ENCODE assay signal across 9 cellular contexts in the genomic region with DNA sequence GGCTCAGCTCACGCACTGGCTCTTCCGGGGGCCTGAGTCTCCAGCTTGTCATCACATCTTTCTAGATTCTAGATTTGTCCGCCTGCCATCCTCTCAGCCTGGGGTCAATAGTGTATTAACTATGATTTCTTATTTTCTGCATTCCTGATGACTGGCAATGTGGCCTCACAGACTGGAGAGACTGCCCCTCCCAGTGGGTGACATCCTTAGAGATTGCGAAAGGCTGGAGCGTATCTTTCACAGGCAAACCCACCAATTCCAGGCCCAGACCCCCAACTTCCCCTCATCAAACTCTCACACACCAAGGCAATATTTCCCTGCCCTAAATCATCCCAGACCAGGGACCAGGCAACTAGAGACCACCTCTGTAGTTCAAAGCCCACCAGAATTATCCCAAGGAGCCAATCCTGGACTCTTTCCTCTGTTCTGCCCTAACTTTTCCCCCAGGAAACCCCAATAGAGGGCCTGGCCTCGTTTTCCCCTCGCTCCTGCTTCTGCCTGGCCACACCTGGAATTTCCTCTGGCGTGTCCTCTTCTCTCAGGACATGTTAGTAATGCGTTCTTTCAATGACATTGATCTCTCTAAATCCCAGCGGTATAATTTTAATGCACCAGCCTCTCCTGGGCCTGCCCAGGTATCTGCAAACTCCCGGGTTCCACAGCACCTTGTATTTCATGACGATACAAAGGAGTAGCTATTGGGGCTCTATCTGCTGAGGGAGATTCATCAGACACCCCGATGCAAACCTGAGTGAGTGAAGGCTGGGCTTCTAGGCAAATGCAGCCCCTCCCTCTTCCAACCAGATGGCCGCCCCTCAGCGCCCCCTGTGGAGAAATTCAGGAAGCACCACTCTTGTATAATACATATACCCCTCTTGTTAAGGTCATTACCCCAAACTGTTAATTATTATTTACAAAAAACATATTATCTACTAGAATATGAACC. TPM values are rescaled to one million over a fixed set of nuclear protein-coding genes. Genes with fewer than 3 reads are reported as not detected.
A peak's percentile ranks its signal among the peaks of the same experiment; 100 is the strongest.
DNase-seq lines count a peak whose midpoint lies in the region; ATAC-seq, FAIRE-seq and TF ChIP-seq lines count a peak whose summit lies in the region.
"Had no signal": no experiment of that assay in that cellular context is flagged by ENCODE, and none has a peak within 500 bp of the region (broad histone marks: within the 10 kb centered on the region; RNA-seq: fewer than 3 reads in every experiment).

No MANE protein-coding gene starts in this region.

- peak; percentile 74 for TF ChIP-seq CTCF in mesothelial cell of epicardium (IDR thresholded peaks at IDR 0.05; ENCODE audit: unreplicated experiment)

- H3K27ac Mint-ChIP-seq in activated naive CD8-positive, alpha-beta T cell treated with anti-CD3 and anti-CD28 coated beads for 36 hours = no peak overlapping the region
- no peak overlapping the region for H3K27ac Mint-ChIP-seq in mesothelial cell of epicardium
- H3K27ac Mint-ChIP-seq: activated naive CD8-positive, alpha-beta T cell had no signal

- no peak overlapping the region for H3K4me3 Mint-ChIP-seq in activated naive CD8-positive, alpha-beta T cell treated with anti-CD3 and anti-CD28 coated beads for 36 hours
- no peak overlapping the region for H3K4me3 Mint-ChIP-seq in mesothelial cell of epicardium
- H3K4me3 Mint-ChIP-seq: activated naive CD8-positive, alpha-beta T cell had no signal

- peaks cover 36% of the 10 kb centered on the region for H3K27me3 Mint-ChIP-seq in activated naive CD8-positive, alpha-beta T cell treated with anti-CD3 and anti-CD28 coated beads for 36 hours
- peaks cover 44% of the 10 kb centered on the region for H3K27me3 Mint-ChIP-seq in mesothelial cell of epicardium (ENCODE audit: low read depth)

- no peak for FAIRE-seq in HTR-8/SVneo (lab: Jason Lieb, UNC)

- ATAC-seq in GM18520 (IDR thresholded peaks at IDR 0.05; ENCODE audit: unreplicated experiment) (no peak), HG02610 (IDR thresholded peaks at IDR 0.05; ENCODE audit: unreplicated experiment) (no peak)

- peak; percentile 27 to 47 for DNase-seq in NCI-H187 (lab: John Stamatoyannopoulos, UW)
- no peak for DNase-seq in NCI-H187 treated with DMSO at 0.1 percent for 48 hours (lab: John Stamatoyannopoulos, UW)
- DNase-seq in HTR-8/SVneo (ENCODE audit: insufficient read length, low spot score) = peak; percentile 38
- peak; percentile 19 for DNase-seq in activated naive CD8-positive, alpha-beta T cell treated with anti-CD3 and anti-CD28 coated beads for 36 hours
- DNase-seq in mesothelial cell of epicardium (ENCODE audit: low spot score in 2 of 2, unreplicated experiment in 2 of 2) = peak in 1 of 2 experiments; percentile 0
- no peak for DNase-seq in NCI-H226

- peaks cover 2% of the 10 kb centered on the region for H3K4me1 Mint-ChIP-seq in activated naive CD8-positive, alpha-beta T cell treated with anti-CD3 and anti-CD28 coated beads for 36 hours
- no peaks in the 10 kb centered on the region for H3K4me1 Mint-ChIP-seq in mesothelial cell of epicardium

- H3K9me3 Mint-ChIP-seq in activated naive CD8-positive, alpha-beta T cell treated with anti-CD3 and anti-CD28 coated beads for 36 hours = peaks cover 3% of the 10 kb centered on the region
- peaks cover 4% of the 10 kb centered on the region for H3K9me3 Mint-ChIP-seq in mesothelial cell of epicardium

- no peaks in the 10 kb centered on the region for H3K36me3 Mint-ChIP-seq in activated naive CD8-positive, alpha-beta T cell treated with anti-CD3 and anti-CD28 coated beads for 36 hours
- H3K36me3 Mint-ChIP-seq in mesothelial cell of epicardium = no peaks in the 10 kb centered on the region
- H3K36me3 Mint-ChIP-seq: activated naive CD8-positive, alpha-beta T cell had no signal

RNA-seq across cellular contexts. Expression of a gene that starts 2.4 kb away (rescaled TPM):
- not detected for total RNA-seq in activated naive CD8-positive, alpha-beta T cell treated with anti-CD3 and anti-CD28 coated beads for 36 hours
- 0.72 to 0.93 TPM (median 0.83 TPM) in 3 replicates for total RNA-seq in mesothelial cell of epicardium

Comparison
In these comparisons a context has a peak if more than half of its experiments do, and no peak if none do; other contexts are left out.
1. DNase-seq: peak in NCI-H187 (2 of 2), HTR-8/SVneo (single experiment) and activated naive CD8-positive, alpha-beta T cell treated with anti-CD3 and anti-CD28 coated beads for 36 hours (single experiment); none in NCI-H187 treated with DMSO at 0.1 percent for 48 hours (single experiment) and NCI-H226 (single experiment).